In genomic region chr2:230986520-230987136, GRCh38 we compare ENCODE assay signal across 8 cellular contexts. TPM values are rescaled to one million over a fixed set of nuclear protein-coding genes. Genes with fewer than 3 reads are reported as not detected.
DNase-seq lines count a peak whose midpoint lies in the region; ATAC-seq and TF ChIP-seq lines count a peak whose summit lies in the region.

No MANE protein-coding gene starts in this region.

- no peaks in the 10 kb centered on the region for H3K9me3 ChIP-seq in Panc1 (ENCODE audit: control insufficient read depth, insufficient read depth, low read depth, low read length)

- DNase-seq in GM06990 (ENCODE audit: extremely low read depth, insufficient read length) (no peak), Panc1 (ENCODE audit: low read depth, low spot score) (no peak), fibroblast of mammary gland (ENCODE audit: low read depth) (no peak), AG08395 (ENCODE audit: low spot score) (no peak), C1 segment of cervical spinal cord (lab: John Stamatoyannopoulos, UW) (no peak), OCI-M2 (lab: John Stamatoyannopoulos, UW; ENCODE audit: unreplicated experiment) (no peak)

- TF ChIP-seq CTCF in GM06990 (IDR thresholded peaks at IDR 0.05; ENCODE audit: insufficient read depth, low read length, poor library complexity, severe bottlenecking) (no peak), Panc1 (IDR thresholded peaks at IDR 0.05) (no peak), fibroblast of mammary gland (conservative IDR thresholded peaks at IDR 0.05; ENCODE audit: control insufficient read depth, insufficient read depth, low read depth, low read length) (no peak)

- H3K4me3 ChIP-seq in GM06990 (replicated peaks; ENCODE audit: low read depth, low read length), result peak overlapping the region; percentile 57
- H3K4me3 ChIP-seq in Panc1 (ENCODE audit: low read depth in 2 of 2, low read length in 2 of 2), result peak overlapping the region; percentile 41 to 61
- peak overlapping the region; percentile 25 for H3K4me3 ChIP-seq in fibroblast of mammary gland (ENCODE audit: control insufficient read depth, low read depth, low read length)
- H3K4me3 ChIP-seq in rectal smooth muscle tissue (ENCODE audit: low read length), result peak overlapping the region; percentile 63

- H3K36me3 ChIP-seq in GM06990 (ENCODE audit: control insufficient read depth, insufficient read depth, low read length) (0 out of 2 replicates have a peak, but pooled peaks cover 1% of the 10 kb centered on the region), Panc1 (ENCODE audit: control insufficient read depth, insufficient read depth, low read length) (no peaks in the 10 kb centered on the region), rectal smooth muscle tissue (ENCODE audit: control insufficient read depth, insufficient read depth, low read length) (no peaks in the 10 kb centered on the region)

- H3K4me1 ChIP-seq in Panc1 (ENCODE audit: control insufficient read depth, insufficient read depth, low read length), result peaks cover 4% of the 10 kb centered on the region
- H3K4me1 ChIP-seq in rectal smooth muscle tissue (ENCODE audit: control insufficient read depth, insufficient read depth, low read length), result no peaks in the 10 kb centered on the region

- intact Hi-C loops in Panc1 (cut with micrococcal nuclease; ENCODE audit: unreplicated experiment), result loop anchor here (1.0 to 5.0 kb wide), 3 partner anchors 69 to 162 kb away; no protein-coding TSS in a partner anchor

- POLR2A ChIA-PET in Panc1 (lab: Charles Lee), result no interaction called here

- in situ Hi-C loops in Panc1 (cut with HindIII; ENCODE audit: low pct_unique_long_range_greater_than_20kb, low sequenced_read_pairs), result no loop called here

- H3K9ac ChIP-seq in rectal smooth muscle tissue (ENCODE audit: low read length), result no peak overlapping the region

- no peak for ATAC-seq in Panc1
- no peak for ATAC-seq in HG03135 (IDR thresholded peaks at IDR 0.05; ENCODE audit: unreplicated experiment)

- H3K27ac ChIP-seq in Panc1 (ENCODE audit: low read length) (peak overlapping the region; percentile 66), rectal smooth muscle tissue (ENCODE audit: low read depth, low read length) (no peak overlapping the region)

- BruUV-seq in Panc1 (replicated peaks; lab: Mats Ljungman, UMichigan), result no TSS peak

- H3K27me3 ChIP-seq in GM06990 (replicated peaks; ENCODE audit: control insufficient read depth, insufficient read depth, low read length) (no peaks in the 10 kb centered on the region), Panc1 (ENCODE audit: control insufficient read depth, insufficient read depth, low read length) (no peaks in the 10 kb centered on the region), rectal smooth muscle tissue (ENCODE audit: control insufficient read depth, insufficient read depth, low read length) (no peaks in the 10 kb centered on the region)

- CTCF ChIA-PET in Panc1 (lab: Charles Lee), result interaction anchor here (0.5 to 2.7 kb wide), 4 partner anchors 84 to 835 kb away, joined by 3 to 29 read pairs (median 8); no protein-coding TSS in a partner anchor

RNA-seq across cellular contexts. Expression of gene SPATA3, which starts 9.3 kb away (rescaled TPM):
- not detected for total RNA-seq in Panc1 (2021; ENCODE audit: unreplicated experiment)
- polyA plus RNA-seq in Panc1 (2012; ENCODE audit: insufficient read length), result not detected

RNA-seq across cellular contexts. Expression of gene C2orf72, which starts 50.7 kb away (rescaled TPM):
- total RNA-seq in Panc1 (2021; ENCODE audit: unreplicated experiment), result 3.2 TPM
- polyA plus RNA-seq in Panc1 (2012; ENCODE audit: insufficient read length), result 2.2 TPM
